In genomic region chr16:1311212-1311737, GRCh38 we compare ENCODE assay signal across 10 cellular contexts. TPM values are rescaled to one million over a fixed set of nuclear protein-coding genes. Genes with fewer than 3 reads are reported as not detected.
A peak's percentile ranks its signal among the peaks of the same experiment; 100 is the strongest.
DNase-seq lines count a peak whose midpoint lies in the region; ATAC-seq and TF ChIP-seq lines count a peak whose summit lies in the region.
"Had no signal": no experiment of that assay in that cellular context is flagged by ENCODE, and none has a peak within 500 bp of the region (broad histone marks: within the 10 kb centered on the region; RNA-seq: fewer than 3 reads in every experiment).

No MANE protein-coding gene starts in this region.

- H3K4me2 ChIP-seq in GM23248 (ENCODE audit: unreplicated experiment), result peak overlapping the region; percentile 89

- no peaks in the 10 kb centered on the region for H3K9me2 ChIP-seq in GM23248 (ENCODE audit: insufficient read depth)

- TF ChIP-seq CTCF in VCaP (conservative IDR thresholded peaks at IDR 0.05), result no peak
- TF ChIP-seq CTCF in gastroesophageal sphincter (IDR thresholded peaks at IDR 0.05), result no peak

- H3F3A ChIP-seq in GM23248 (ENCODE audit: insufficient read depth), result peaks cover 12% of the 10 kb centered on the region; the same call in 1 of the 2 replicates

- in situ Hi-C loops in GM23248 (cut with MboI), result no loop called here

- H2AFZ ChIP-seq in GM23248, result no peak overlapping the region

- TF ChIP-seq POLR2A in gastroesophageal sphincter (IDR thresholded peaks at IDR 0.05), result no peak

- H3K9ac ChIP-seq in GM23248, result peak overlapping the region; percentile 99

- DNase-seq in GM23248, result peak; percentile 30
- DNase-seq in skeletal muscle cell (ENCODE audit: low read depth), result no peak
- DNase-seq in GM19240 (ENCODE audit: insufficient read length, low spot score), result no peak
- DNase-seq in SIG-M5 (lab: John Stamatoyannopoulos, UW), result no peak

- WGBS in GM23248 (ENCODE audit: low coverage in 1 of 2, low lambda C conversion rate in 2 of 2, missing lambda C conversion rate in 2 of 2), 2 experiments, result 10% methylated on average over 11 to 12 of the region's 13 CpGs
- 8% methylated on average over 2 of the region's 13 CpGs; no CpG with 5 or more reads in 1 of the 2 donors for WGBS in gastroesophageal sphincter (ENCODE audit: low coverage in 1 of 2), 2 donors

- peak overlapping the region; percentile 78 for H3K27ac ChIP-seq in GM23248
- H3K27ac ChIP-seq in VCaP, result peak overlapping the region; percentile 96; the same call in 1 of the 2 replicates
- H3K27ac ChIP-seq in gastroesophageal sphincter, result peak overlapping the region in 3 of 4 donors; percentile 88 to 98 (median 96)

- H3K27me3 ChIP-seq in GM23248 (replicated peaks; ENCODE audit: insufficient read depth) (no peaks in the 10 kb centered on the region), gastroesophageal sphincter (no peaks in the 10 kb centered on the region)

- H3K4me1 ChIP-seq in GM23248 (ENCODE audit: insufficient read depth) (peaks cover 16% of the 10 kb centered on the region), gastroesophageal sphincter (peaks cover 0 to 62% (median 31%) of the 10 kb centered on the region in 3 donors)

- no peak for TF ChIP-seq EP300 in gastroesophageal sphincter (IDR thresholded peaks at IDR 0.05)

- H3K9me3 ChIP-seq in GM23248 (ENCODE audit: low read depth), result no peaks in the 10 kb centered on the region
- H3K9me3 ChIP-seq in gastroesophageal sphincter, result no peaks in the 10 kb centered on the region

- peaks cover 64% of the 10 kb centered on the region for H3K79me2 ChIP-seq in GM23248 (ENCODE audit: insufficient read depth)

- peak overlapping the region; percentile 99 for H3K4me3 ChIP-seq in GM23248
- peak overlapping the region; percentile 78 to 81 for H3K4me3 ChIP-seq in gastroesophageal sphincter
- H3K4me3 ChIP-seq in skeletal muscle cell (ENCODE audit: low read depth, low read length), result peak overlapping the region; percentile 65

- ATAC-seq in gastroesophageal sphincter (no peak), GM18867 (IDR thresholded peaks at IDR 0.05; ENCODE audit: unreplicated experiment) (no peak), esophagus mucosa (no peak)

- peaks cover 21% of the 10 kb centered on the region for H4K20me1 ChIP-seq in GM23248 (ENCODE audit: insufficient read depth)

- peaks cover 3% of the 10 kb centered on the region; the same call in 1 of the 2 replicates for H3K36me3 ChIP-seq in GM23248 (ENCODE audit: low read depth)
- H3K36me3 ChIP-seq in gastroesophageal sphincter, result peaks cover 0 to 33% of the 10 kb centered on the region in 2 donors

RNA-seq across cellular contexts. Expression of gene UBE2I, which starts 1.8 kb away (rescaled TPM):
- total RNA-seq in GM23248 (2014; rRNA removed; shearing (Covaris generic)), result 46.5 and 77.7 TPM in 2 replicates
- 133 and 134 TPM in 2 replicates for polyA plus RNA-seq in GM23248 (2016; fragmentation: Nextera tagmentation; extraction: Ambion mirVana)
- total RNA-seq in gastroesophageal sphincter, result 10 to 100 TPM; 53.3 to 95.9 (median 76.9) TPM
- 93.1 TPM for total RNA-seq in esophagus mucosa

RNA-seq across cellular contexts. Expression of gene BAIAP3, which starts 22.2 kb away (rescaled TPM):
- total RNA-seq in GM23248 (2014; rRNA removed; shearing (Covaris generic)), result 0.13 and 0.86 TPM in 2 replicates
- polyA plus RNA-seq in GM23248 (2016; fragmentation: Nextera tagmentation; extraction: Ambion mirVana), result 0.23 and 0.24 TPM in 2 replicates
- total RNA-seq in gastroesophageal sphincter (10 to 100 TPM in 1 of 4 donors, 1 to 10 TPM in 3; 1.1 to 14.2 (median 3.0) TPM), esophagus mucosa (2.0 TPM)

RNA-seq across cellular contexts. Expression of gene TSR3, which starts 40.4 kb away (rescaled TPM):
- 88.0 and 110 TPM in 2 replicates for total RNA-seq in GM23248 (2014; rRNA removed; shearing (Covaris generic))
- polyA plus RNA-seq in GM23248 (2016; fragmentation: Nextera tagmentation; extraction: Ambion mirVana), result 105 and 106 TPM in 2 replicates
- total RNA-seq in gastroesophageal sphincter, result 100 to 1,000 TPM in 3 of 4 donors, 10 to 100 TPM in 1; 63.7 to 107 (median 103) TPM
- 42.6 TPM for total RNA-seq in esophagus mucosa

RNA-seq across cellular contexts. Expression of gene GNPTG, which starts 40.5 kb away (rescaled TPM):
- 52.4 and 85.8 TPM in 2 replicates for total RNA-seq in GM23248 (2014; rRNA removed; shearing (Covaris generic))
- polyA plus RNA-seq in GM23248 (2016; fragmentation: Nextera tagmentation; extraction: Ambion mirVana), result 99.9 and 109 TPM in 2 replicates
- total RNA-seq in gastroesophageal sphincter, result 10 to 100 TPM; 45.1 to 55.3 (median 50.5) TPM
- total RNA-seq in esophagus mucosa, result 25.7 TPM

RNA-seq across cellular contexts. Expression of gene TPSD1, which starts 55.4 kb away (rescaled TPM):
- not detected in 2 replicates for total RNA-seq in GM23248 (2014; rRNA removed; shearing (Covaris generic))
- polyA plus RNA-seq in GM23248 (2016; fragmentation: Nextera tagmentation; extraction: Ambion mirVana), result not detected in 2 replicates
- total RNA-seq in gastroesophageal sphincter, result 1 to 10 TPM in 3 of 4 donors, not detected in 1; 2.8 to 6.4 (median 3.7) TPM
- not detected for total RNA-seq in esophagus mucosa
- total RNA-seq: myocyte, SK-MEL-5 had no signal
